In the genomic region with DNA sequence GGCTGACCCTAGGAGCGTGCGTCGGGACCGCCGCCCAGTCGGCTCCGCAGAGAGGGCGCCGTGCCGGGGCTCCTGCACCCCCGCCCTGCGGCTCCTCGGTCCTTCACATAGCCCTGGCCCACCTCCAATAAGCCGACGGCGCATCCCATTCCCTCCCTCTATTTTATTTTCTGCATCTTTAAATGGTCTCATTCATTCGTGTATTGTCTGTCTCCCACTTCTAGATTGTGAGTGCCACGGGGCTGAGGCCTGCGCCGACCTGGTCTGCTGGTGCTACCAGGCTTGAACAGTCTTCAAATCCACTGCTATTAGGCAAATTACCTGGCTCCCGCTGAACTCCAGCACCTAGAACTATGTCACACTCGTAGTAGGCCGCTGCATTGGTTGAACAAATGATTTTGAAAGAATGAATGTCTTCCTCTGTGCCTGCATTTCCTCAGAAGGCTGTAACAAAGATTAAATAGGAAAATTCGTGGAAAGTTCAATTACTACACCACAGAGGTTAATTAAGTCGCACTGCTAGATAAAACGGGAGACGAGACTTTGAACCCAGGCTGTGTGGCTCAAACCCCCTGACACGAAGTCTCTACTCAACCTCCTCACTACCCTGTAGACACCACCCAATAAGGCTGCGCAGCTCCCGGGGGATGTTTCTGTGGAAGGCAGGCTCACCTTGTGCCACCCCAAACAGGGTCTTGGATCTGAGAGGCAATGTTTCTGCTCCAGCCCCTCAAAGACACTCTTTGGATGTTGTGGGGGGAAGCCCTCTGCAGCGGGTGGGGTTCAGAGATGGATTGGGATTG, we compare ENCODE assay signal across 8 cellular contexts. TPM values are rescaled to one million over a fixed set of nuclear protein-coding genes. Genes with fewer than 3 reads are reported as not detected.
DNase-seq lines count a peak whose midpoint lies in the region; ATAC-seq, FAIRE-seq and TF ChIP-seq lines count a peak whose summit lies in the region.

No MANE protein-coding gene starts in this region.

- H3K4me1 Mint-ChIP-seq in T-helper 1 cell treated with Interleukin-12 subunit alpha and Interleukin-12 subunit beta and Interleukin-4 antibody, amounts not matched to agents 30 μg/mL and 1 μg/mL, for 36 hours (ENCODE audit: low read depth): peaks cover 29% of the 10 kb centered on the region

- peaks cover 32 to 44% of the 10 kb centered on the region in 2 donors for H3K4me1 ChIP-seq in adrenal gland (replicated peaks in 1 of 2)
- H3K4me1 ChIP-seq in keratinocyte (ENCODE audit: control insufficient read depth, extremely low read depth, insufficient read depth, low read length): peaks cover 35% of the 10 kb centered on the region

- peak overlapping the region in 4 of 5 donors; percentile 68 to 90 (median 87) for H3K27ac ChIP-seq in adrenal gland
- H3K27ac ChIP-seq in keratinocyte (ENCODE audit: control insufficient read depth, insufficient read depth, low read length): no peak overlapping the region
- peak overlapping the region; percentile 94 for H3K27ac ChIP-seq in substantia nigra (ENCODE audit: low read depth, low read length, poor library complexity, severe bottlenecking)

- peak overlapping the region; percentile 75 for H3K4me3 Mint-ChIP-seq in T-helper 1 cell treated with Interleukin-12 subunit alpha and Interleukin-12 subunit beta and Interleukin-4 antibody, amounts not matched to agents 30 μg/mL and 1 μg/mL, for 36 hours

- FAIRE-seq in keratinocyte (lab: Jason Lieb, UNC): no peak

- peak overlapping the region; percentile 100 for H3K4me2 ChIP-seq in keratinocyte (ENCODE audit: control insufficient read depth, extremely low read depth, insufficient read depth, low read depth, low read length)

- H3K9me3 ChIP-seq in adrenal gland (replicated peaks in 1 of 3) (no peaks in the 10 kb centered on the region), keratinocyte (ENCODE audit: control insufficient read depth, low read depth, low read length) (no peaks in the 10 kb centered on the region)

- TF ChIP-seq POLR2A in adrenal gland (IDR thresholded peaks at IDR 0.05): no peak
- TF ChIP-seq POLR2A in lower leg skin (IDR thresholded peaks at IDR 0.05): no peak

- H3K79me2 ChIP-seq in keratinocyte (ENCODE audit: control insufficient read depth, insufficient read depth, low read length): peaks cover 34% of the 10 kb centered on the region

- H3K9me1 ChIP-seq in keratinocyte (ENCODE audit: control insufficient read depth, extremely low read depth, insufficient read depth, low read length): no peaks in the 10 kb centered on the region

- H4K20me1 ChIP-seq in keratinocyte (ENCODE audit: control insufficient read depth, extremely low read depth, insufficient read depth, low read length): peaks cover 2% of the 10 kb centered on the region

- DNase-seq in T-helper 1 cell (no peak), adrenal gland (peak in 2 of 7 donors; percentile 32 to 33), keratinocyte (ENCODE audit: low read depth, low spot score) (no peak), substantia nigra (lab: John Stamatoyannopoulos, UW) (peak in 2 of 49 donors; percentile 58 to 84), lower leg skin (ENCODE audit: low spot score in 2 of 2) (no peak), NCI-H1417 (lab: John Stamatoyannopoulos, UW) (no peak)

- H3K27me3 ChIP-seq in adrenal gland (no peaks in the 10 kb centered on the region), keratinocyte (ENCODE audit: control insufficient read depth, extremely low read depth, insufficient read depth, low read length) (no peaks in the 10 kb centered on the region)

- no peaks in the 10 kb centered on the region for H3K9me3 Mint-ChIP-seq in T-helper 1 cell treated with Interleukin-12 subunit alpha and Interleukin-12 subunit beta and Interleukin-4 antibody, amounts not matched to agents 30 μg/mL and 1 μg/mL, for 36 hours

- H3K9ac ChIP-seq in keratinocyte (ENCODE audit: control insufficient read depth, extremely low read depth, insufficient read depth, low read length): peak overlapping the region; percentile 95

- peak overlapping the region in 2 of 4 donors; percentile 72 to 82 for H3K4me3 ChIP-seq in adrenal gland
- H3K4me3 ChIP-seq in keratinocyte (ENCODE audit: control insufficient read depth in 2 of 3, extremely low read depth in 1 of 3, insufficient read depth in 2 of 3, low read depth in 1 of 3, low read length in 3 of 3): peak overlapping the region; percentile 52 to 87 (median 60)
- H3K4me3 ChIP-seq in lower leg skin (ENCODE audit: low read depth, poor library complexity, severe bottlenecking): no peak overlapping the region

- TF ChIP-seq CTCF in adrenal gland (IDR thresholded peaks at IDR 0.05) (no peak), keratinocyte (optimal IDR thresholded peaks at IDR 0.05 in 1 of 3, IDR thresholded peaks at IDR 0.05 in 1 of 3, conservative IDR thresholded peaks at IDR 0.05 in 1 of 3; ENCODE audit: extremely low read depth in 1 of 3, insufficient read depth in 2 of 3, low read length in 3 of 3) (no peak), lower leg skin (IDR thresholded peaks at IDR 0.05) (no peak)

- dilution Hi-C loops in keratinocyte (cut with MboI; ENCODE audit: extremely low pct_ligation_motif_present, low sequenced_read_pairs): no loop called here

- H2AFZ ChIP-seq in keratinocyte (ENCODE audit: control insufficient read depth, low read length): no peak overlapping the region

- intact Hi-C loops in adrenal gland (cut with DNase I): no loop called here
- intact Hi-C loops in lower leg skin (cut with DNase I; ENCODE audit: low total_unique reads): no loop called here

- WGBS in adrenal gland, 4 donors: 33 to 44% (median 41%) methylated on average over 28 to 31 of the region's 31 CpGs
- 35 to 40% methylated on average over 31 of the region's 31 CpGs for WGBS in lower leg skin, 2 donors

- H3K27ac Mint-ChIP-seq in T-helper 1 cell treated with Interleukin-12 subunit alpha and Interleukin-12 subunit beta and Interleukin-4 antibody, amounts not matched to agents 30 μg/mL and 1 μg/mL, for 36 hours: peak overlapping the region; percentile 36

- ATAC-seq in GM21367 (IDR thresholded peaks at IDR 0.05; ENCODE audit: unreplicated experiment): no peak

- no peaks in the 10 kb centered on the region for H3K27me3 Mint-ChIP-seq in T-helper 1 cell treated with Interleukin-12 subunit alpha and Interleukin-12 subunit beta and Interleukin-4 antibody, amounts not matched to agents 30 μg/mL and 1 μg/mL, for 36 hours (ENCODE audit: low read depth)

- H3K36me3 Mint-ChIP-seq in T-helper 1 cell treated with Interleukin-12 subunit alpha and Interleukin-12 subunit beta and Interleukin-4 antibody, amounts not matched to agents 30 μg/mL and 1 μg/mL, for 36 hours (ENCODE audit: low read depth): no peaks in the 10 kb centered on the region

- H3K36me3 ChIP-seq in adrenal gland (replicated peaks in 1 of 2) (peaks cover 0 to 12% of the 10 kb centered on the region in 2 donors), keratinocyte (ENCODE audit: control insufficient read depth in 2 of 2, extremely low read depth in 1 of 2, insufficient read depth in 2 of 2, low read length in 2 of 2) (peaks cover 5 to 16% of the 10 kb centered on the region in 2 experiments)

RNA-seq across cellular contexts. Expression of gene PPP1R14B, which starts 1.2 kb away (rescaled TPM):
- 100 to 1,000 TPM in 6 of 8 donors, 10 to 100 TPM in 2; 77.2 to 212 (median 131) TPM for total RNA-seq in adrenal gland
- polyA plus RNA-seq in adrenal gland: 100 to 1,000 TPM in 2 of 3 donors, 10 to 100 TPM in 1; 85.1 to 331 (median 327) TPM
- 182 to 254 TPM (median 208 TPM) in 3 replicates for polyA plus RNA-seq in keratinocyte
- polyA plus RNA-seq in keratinocyte (2011; ENCODE audit: low read depth): 228 TPM
- polyA plus RNA-seq in keratinocyte (2011; cell fraction: cytosol; rRNA removed): 136 and 242 TPM in 2 replicates
- polyA plus RNA-seq in keratinocyte (2011; cell fraction: nucleus; rRNA removed): 88.4 and 97.8 TPM in 2 replicates
- 206 and 370 TPM in 2 replicates for polyA plus RNA-seq in keratinocyte (2012; ENCODE audit: low replicate concordance)
- polyA minus RNA-seq in keratinocyte: 67.7 to 176 TPM (median 81.0 TPM) in 3 replicates
- polyA minus RNA-seq in keratinocyte (2011; cell fraction: cytosol; rRNA and poly(A)+ RNA removed): 142 TPM
- 24.2 and 30.3 TPM in 2 replicates for polyA minus RNA-seq in keratinocyte (2011; cell fraction: nucleus; rRNA and poly(A)+ RNA removed)
- 100 to 1,000 TPM; 178 to 230 (median 203) TPM for total RNA-seq in lower leg skin

RNA-seq across cellular contexts. Expression of gene PLCB3, which starts 3.4 kb away (rescaled TPM):
- 10 to 100 TPM; 19.4 to 65.9 (median 46.2) TPM for total RNA-seq in adrenal gland
- polyA plus RNA-seq in adrenal gland: 10 to 100 TPM in 2 of 3 donors, 1 to 10 TPM in 1; 6.6 to 89.5 (median 31.7) TPM
- 32.5 to 46.9 TPM (median 42.0 TPM) in 3 replicates for polyA plus RNA-seq in keratinocyte
- 22.4 TPM for polyA plus RNA-seq in keratinocyte (2011; ENCODE audit: low read depth)
- polyA plus RNA-seq in keratinocyte (2011; cell fraction: cytosol; rRNA removed): 24.4 and 45.9 TPM in 2 replicates
- 80.0 and 97.8 TPM in 2 replicates for polyA plus RNA-seq in keratinocyte (2011; cell fraction: nucleus; rRNA removed)
- 23.8 and 55.9 TPM in 2 replicates for polyA plus RNA-seq in keratinocyte (2012; ENCODE audit: low replicate concordance)
- 59.1 to 134 TPM (median 63.1 TPM) in 3 replicates for polyA minus RNA-seq in keratinocyte
- 84.8 TPM for polyA minus RNA-seq in keratinocyte (2011; cell fraction: cytosol; rRNA and poly(A)+ RNA removed)
- polyA minus RNA-seq in keratinocyte (2011; cell fraction: nucleus; rRNA and poly(A)+ RNA removed): 55.3 and 67.1 TPM in 2 replicates
- 10 to 100 TPM; 30.5 to 38.4 (median 37.4) TPM for total RNA-seq in lower leg skin

RNA-seq across cellular contexts. Expression of gene FKBP2, which starts 7.0 kb away (rescaled TPM):
- total RNA-seq in adrenal gland (100 to 1,000 TPM in 2 of 8 donors, 10 to 100 TPM in 6; 76.1 to 185 (median 94.8) TPM), lower leg skin (10 to 100 TPM; 47.7 to 70.3 (median 56.4) TPM)
- polyA plus RNA-seq in adrenal gland (100 to 1,000 TPM; 206 to 812 (median 791) TPM), keratinocyte (40.3 to 57.7 TPM (median 51.9 TPM) in 3 replicates)
- polyA plus RNA-seq in keratinocyte (2011; ENCODE audit: low read depth): 13.5 TPM
- 25.4 and 60.1 TPM in 2 replicates for polyA plus RNA-seq in keratinocyte (2011; cell fraction: cytosol; rRNA removed)
- 36.5 and 39.2 TPM in 2 replicates for polyA plus RNA-seq in keratinocyte (2011; cell fraction: nucleus; rRNA removed)
- 59.4 and 124 TPM in 2 replicates for polyA plus RNA-seq in keratinocyte (2012; ENCODE audit: low replicate concordance)
- 19.1 to 44.3 TPM (median 19.4 TPM) in 3 replicates for polyA minus RNA-seq in keratinocyte
- polyA minus RNA-seq in keratinocyte (2011; cell fraction: cytosol; rRNA and poly(A)+ RNA removed): 48.7 TPM
- polyA minus RNA-seq in keratinocyte (2011; cell fraction: nucleus; rRNA and poly(A)+ RNA removed): 10.8 and 13.9 TPM in 2 replicates

RNA-seq across cellular contexts. Expression of gene VEGFB, which starts 13.5 kb away (rescaled TPM):
- total RNA-seq in adrenal gland (100 to 1,000 TPM in 5 of 8 donors, 10 to 100 TPM in 3; 53.8 to 156 (median 134) TPM), lower leg skin (10 to 100 TPM; 45.9 to 71.2 (median 65.6) TPM)
- polyA plus RNA-seq in adrenal gland (100 to 1,000 TPM in 2 of 3 donors, 10 to 100 TPM in 1; 64.4 to 185 (median 158) TPM), keratinocyte (9.7 to 23.3 TPM (median 10.0 TPM) in 3 replicates)
- 9.0 TPM for polyA plus RNA-seq in keratinocyte (2011; ENCODE audit: low read depth)
- 11.0 and 16.3 TPM in 2 replicates for polyA plus RNA-seq in keratinocyte (2011; cell fraction: cytosol; rRNA removed)
- polyA plus RNA-seq in keratinocyte (2011; cell fraction: nucleus; rRNA removed): 10.7 and 13.0 TPM in 2 replicates
- 49.0 and 59.7 TPM in 2 replicates for polyA plus RNA-seq in keratinocyte (2012; ENCODE audit: low replicate concordance)
- polyA minus RNA-seq in keratinocyte: 5.9 to 9.7 TPM (median 7.4 TPM) in 3 replicates
- 14.0 TPM for polyA minus RNA-seq in keratinocyte (2011; cell fraction: cytosol; rRNA and poly(A)+ RNA removed)
- 2.7 and 3.0 TPM in 2 replicates for polyA minus RNA-seq in keratinocyte (2011; cell fraction: nucleus; rRNA and poly(A)+ RNA removed)

RNA-seq across cellular contexts. Expression of gene DNAJC4, which starts 17.6 kb away (rescaled TPM):
- total RNA-seq in adrenal gland (100 to 1,000 TPM in 1 of 8 donors, 10 to 100 TPM in 7; 21.7 to 112 (median 59.3) TPM), lower leg skin (10 to 100 TPM; 19.2 to 37.6 (median 30.8) TPM)
- polyA plus RNA-seq in adrenal gland (100 to 1,000 TPM in 2 of 3 donors, 10 to 100 TPM in 1; 59.4 to 220 (median 192) TPM), keratinocyte (10.1 to 24.7 TPM (median 12.2 TPM) in 3 replicates)
- polyA plus RNA-seq in keratinocyte (2011; ENCODE audit: low read depth): 9.3 TPM
- 9.2 and 17.4 TPM in 2 replicates for polyA plus RNA-seq in keratinocyte (2011; cell fraction: cytosol; rRNA removed)
- polyA plus RNA-seq in keratinocyte (2011; cell fraction: nucleus; rRNA removed): 18.2 and 23.5 TPM in 2 replicates
- polyA plus RNA-seq in keratinocyte (2012; ENCODE audit: low replicate concordance): 14.5 and 34.1 TPM in 2 replicates
- polyA minus RNA-seq in keratinocyte: 8.9 to 21.3 TPM (median 12.1 TPM) in 3 replicates
- polyA minus RNA-seq in keratinocyte (2011; cell fraction: cytosol; rRNA and poly(A)+ RNA removed): 17.5 TPM
- polyA minus RNA-seq in keratinocyte (2011; cell fraction: nucleus; rRNA and poly(A)+ RNA removed): 3.3 and 6.4 TPM in 2 replicates
